ENCODE assay signal across 8 cellular contexts in the genomic region with DNA sequence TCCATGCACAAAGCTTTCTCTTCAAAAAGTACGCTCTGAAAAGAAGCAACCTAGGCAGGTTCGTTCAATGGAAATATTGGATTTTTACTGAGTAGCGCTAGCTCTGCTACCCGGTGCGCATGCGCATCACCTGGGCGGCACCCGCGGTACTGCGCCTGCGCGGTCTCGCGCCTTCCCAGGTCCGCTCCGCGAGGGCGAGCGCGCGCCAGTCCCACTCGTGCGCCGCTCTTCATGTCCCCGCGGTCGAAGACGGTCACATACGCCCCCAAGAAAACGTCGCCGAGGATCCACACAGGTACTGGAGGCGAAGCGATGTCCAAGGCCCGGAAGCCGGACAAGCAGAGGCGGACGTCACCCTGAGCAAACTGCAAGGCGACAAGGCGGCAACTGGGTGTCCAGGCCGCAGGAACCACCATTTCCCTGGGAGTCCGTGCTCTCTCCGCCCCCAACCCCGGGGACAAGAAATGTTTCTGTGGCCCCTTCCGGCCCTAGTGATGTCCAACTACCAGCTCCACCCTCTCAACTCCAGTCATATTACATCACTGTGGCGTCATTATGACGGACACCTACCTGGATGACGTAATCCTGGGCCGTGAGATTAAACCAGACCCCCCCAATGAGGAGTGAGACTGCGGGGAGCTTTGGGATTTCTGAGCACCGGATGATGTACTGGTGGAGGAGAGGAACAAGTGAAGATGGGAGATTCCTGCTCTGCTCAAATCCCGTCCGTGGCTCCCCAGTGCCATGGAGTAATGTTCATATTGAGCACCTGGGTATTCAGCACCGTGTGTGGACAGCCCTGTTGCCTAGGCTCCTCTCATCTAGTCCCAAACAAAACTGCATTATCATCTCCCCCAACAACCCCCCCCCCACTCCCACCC. TPM values are rescaled to one million over a fixed set of nuclear protein-coding genes. Genes with fewer than 3 reads are reported as not detected.
DNase-seq lines count a peak whose midpoint lies in the region; ATAC-seq and TF ChIP-seq lines count a peak whose summit lies in the region.

No MANE protein-coding gene starts in this region.

- H3K4me1 ChIP-seq in GM23338 (ENCODE audit: insufficient read depth) (peaks cover 14% of the 10 kb centered on the region), mesendoderm (ENCODE audit: control insufficient read depth, low read depth, low read length) (peaks cover 4% of the 10 kb centered on the region)

- no peak overlapping the region for H4K8ac ChIP-seq in mesendoderm (ENCODE audit: low read depth, low read length)

- peaks cover 94% of the 10 kb centered on the region for H3K9me3 Mint-ChIP-seq in GM23338

- no peak overlapping the region for H2BK15ac ChIP-seq in mesendoderm (replicated peaks; ENCODE audit: low read depth)

- H3K27ac ChIP-seq in GM23338 (ENCODE audit: low read depth), result peak overlapping the region; percentile 100
- peak overlapping the region; percentile 42 for H3K27ac ChIP-seq in mesendoderm (ENCODE audit: low read depth, low read length)

- H3K23ac ChIP-seq in mesendoderm (ENCODE audit: low read length), result no peak overlapping the region

- H3K79me1 ChIP-seq in mesendoderm (ENCODE audit: low read length), result no peaks in the 10 kb centered on the region

- H3K9me2 ChIP-seq in GM23338 (ENCODE audit: insufficient read depth), result 0 out of 2 replicates have a peak, but pooled peaks cover 3% of the 10 kb centered on the region

- H4K20me1 ChIP-seq in GM23338 (replicated peaks; ENCODE audit: insufficient read depth), result no peaks in the 10 kb centered on the region; the same call in 1 of the 2 replicates

- H3K27me3 ChIP-seq in GM23338 (ENCODE audit: insufficient read depth) (peaks cover 5% of the 10 kb centered on the region; the same call in 1 of the 2 replicates), mesendoderm (ENCODE audit: insufficient read depth, low read length, poor library complexity) (no peaks in the 10 kb centered on the region)

- no peak overlapping the region for H4K5ac ChIP-seq in mesendoderm (ENCODE audit: low read length)

- TF ChIP-seq CTCF in GM23338 (conservative IDR thresholded peaks at IDR 0.05; ENCODE audit: low read depth in 2 of 2), result no peak

- peak overlapping the region; percentile 11 for H3K18ac ChIP-seq in mesendoderm (ENCODE audit: low read length)

- H2AK5ac ChIP-seq in mesendoderm (ENCODE audit: low read length), result no peak overlapping the region

- peak overlapping the region; percentile 98 for H3K4me2 ChIP-seq in GM23338
- peak overlapping the region; percentile 56 for H3K4me2 ChIP-seq in mesendoderm (ENCODE audit: low read length)

- H3K27me3 Mint-ChIP-seq in GM23338 (ENCODE audit: insufficient read depth, low read depth, poor library complexity), result peaks cover 10% of the 10 kb centered on the region

- peaks cover 4% of the 10 kb centered on the region for H3K79me2 ChIP-seq in GM23338 (replicated peaks; ENCODE audit: insufficient read depth)
- no peaks in the 10 kb centered on the region for H3K79me2 ChIP-seq in mesendoderm (ENCODE audit: control insufficient read depth, insufficient read depth, low read length)

- H3K9ac ChIP-seq in mesendoderm (ENCODE audit: low read length), result peak overlapping the region; percentile 90

- peaks cover 53% of the 10 kb centered on the region for H3K36me3 Mint-ChIP-seq in GM23338 (ENCODE audit: low read depth)

- H3K4me1 Mint-ChIP-seq in GM23338, result no peaks in the 10 kb centered on the region

- DNase-seq in GM03348 (ENCODE audit: low spot score), result peak; percentile 98
- DNase-seq in GM23338 (ENCODE audit: low spot score), result peak; percentile 50
- peak; percentile 61 for DNase-seq in NCI-H1048 (lab: John Stamatoyannopoulos, UW)
- peak; percentile 88 for DNase-seq in activated CD4-positive, alpha-beta T cell treated with anti-CD3 and anti-CD28 coated beads for 48 hours
- DNase-seq in ecto neural progenitor cell (ENCODE audit: low spot score), result peak; percentile 91
- DNase-seq in mesendoderm, result no peak
- peak; percentile 62 to 67 for DNase-seq in stimulated activated CD8-positive, alpha-beta memory T cell treated with anti-CD3 and anti-CD28 coated beads, Interleukin-15, amount 100 ng/mL, for 4 hours (ENCODE audit: low read depth in 2 of 2)
- no peak for DNase-seq in GM19240 (ENCODE audit: insufficient read length, low spot score)

- peak overlapping the region; percentile 97 for H3K56ac ChIP-seq in mesendoderm (ENCODE audit: low read length)

- H3K27ac Mint-ChIP-seq in GM23338, result no peak overlapping the region

- no peak overlapping the region for H2BK120ac ChIP-seq in mesendoderm (ENCODE audit: low read depth, low read length)

- H3K4me3 Mint-ChIP-seq in GM23338, result no peak overlapping the region

- peak overlapping the region; percentile 88 for H3K4me3 ChIP-seq in GM23338
- peak overlapping the region; percentile 47 for H3K4me3 ChIP-seq in mesendoderm (ENCODE audit: low read length)

- peak overlapping the region; percentile 84 for H3K4ac ChIP-seq in mesendoderm (ENCODE audit: low read depth, low read length)

- H3K36me3 ChIP-seq in GM23338 (ENCODE audit: insufficient read depth) (no peaks in the 10 kb centered on the region), mesendoderm (ENCODE audit: control insufficient read depth, insufficient read depth, low read length) (no peaks in the 10 kb centered on the region)

- no peak for ATAC-seq in GM23338

- WGBS in mesendoderm (ENCODE audit: extremely low coverage, insufficient coverage, low lambda C conversion rate), result no CpG with 5 or more reads among the region's 54 CpGs

- peak overlapping the region; percentile 69 for H2BK5ac ChIP-seq in mesendoderm (ENCODE audit: low read length)

- peak overlapping the region; percentile 86 for H2AFZ ChIP-seq in GM23338

- H3F3A ChIP-seq in GM23338 (replicated peaks; ENCODE audit: low read depth), result peaks cover 21% of the 10 kb centered on the region

TF ChIP-seq in GM23338, 12 proteins besides CTCF, POLR2A, EP300 and RAD21:
- TF ChIP-seq CREB1 (CRISPR knock-in tag; IDR thresholded peaks at IDR 0.05; ENCODE audit: low read depth) (no peak), EZH2phosphoT487 (IDR thresholded peaks at IDR 0.05; ENCODE audit: unreplicated experiment) (no peak), POLR2AphosphoS5 (IDR thresholded peaks at IDR 0.05; ENCODE audit: low read depth) (peak; percentile 97)

RNA-seq across cellular contexts. Expression of gene KCNC3, which starts 4.8 kb away (rescaled TPM):
- 2.7 and 3.4 TPM in 2 replicates for total RNA-seq in GM23338 (2014; rRNA removed; shearing (Covaris generic))
- polyA plus RNA-seq in GM23338 (2016; fragmentation: Nextera tagmentation; extraction: Ambion mirVana), result 0.89 and 1.3 TPM in 2 replicates
- 3.7 TPM for polyA plus RNA-seq in mesendoderm (2013, experiment 1 of 2)
- polyA plus RNA-seq in mesendoderm (2013, experiment 2 of 2), result 3.2 TPM

RNA-seq across cellular contexts. Expression of gene NAPSA, which starts 31.5 kb away (rescaled TPM):
- 0.14 and 0.27 TPM in 2 replicates for total RNA-seq in GM23338 (2014; rRNA removed; shearing (Covaris generic))
- 0.63 and 0.99 TPM in 2 replicates for polyA plus RNA-seq in GM23338 (2016; fragmentation: Nextera tagmentation; extraction: Ambion mirVana)
- polyA plus RNA-seq in mesendoderm (2013, experiment 1 of 2), result 0.17 TPM
- polyA plus RNA-seq in mesendoderm (2013, experiment 2 of 2), result 0.10 TPM

RNA-seq across cellular contexts. Expression of gene NR1H2, which starts 42.3 kb away (rescaled TPM):
- 54.6 and 70.2 TPM in 2 replicates for total RNA-seq in GM23338 (2014; rRNA removed; shearing (Covaris generic))
- 29.8 and 32.9 TPM in 2 replicates for polyA plus RNA-seq in GM23338 (2016; fragmentation: Nextera tagmentation; extraction: Ambion mirVana)
- polyA plus RNA-seq in mesendoderm (2013, experiment 1 of 2), result 19.2 TPM
- polyA plus RNA-seq in mesendoderm (2013, experiment 2 of 2), result 19.3 TPM

RNA-seq across cellular contexts. Expression of gene POLD1, which starts 50.2 kb away (rescaled TPM):
- 141 and 173 TPM in 2 replicates for total RNA-seq in GM23338 (2014; rRNA removed; shearing (Covaris generic))
- 111 and 113 TPM in 2 replicates for polyA plus RNA-seq in GM23338 (2016; fragmentation: Nextera tagmentation; extraction: Ambion mirVana)
- polyA plus RNA-seq in mesendoderm (2013, experiment 1 of 2), result 57.2 TPM
- polyA plus RNA-seq in mesendoderm (2013, experiment 2 of 2), result 57.3 TPM

Comparison
In these comparisons a context has a peak if more than half of its experiments do, and no peak if none do; other contexts are left out.
1. DNase-seq: peak in GM03348 (single experiment), GM23338 (single experiment), NCI-H1048 (single experiment), activated CD4-positive, alpha-beta T cell treated with anti-CD3 and anti-CD28 coated beads for 48 hours (single experiment), ecto neural progenitor cell (single experiment) and stimulated activated CD8-positive, alpha-beta memory T cell treated with anti-CD3 and anti-CD28 coated beads, Interleukin-15, amount 100 ng/mL, for 4 hours (2 of 2); none in mesendoderm (single experiment) and GM19240 (single experiment).